In the genomic region with DNA sequence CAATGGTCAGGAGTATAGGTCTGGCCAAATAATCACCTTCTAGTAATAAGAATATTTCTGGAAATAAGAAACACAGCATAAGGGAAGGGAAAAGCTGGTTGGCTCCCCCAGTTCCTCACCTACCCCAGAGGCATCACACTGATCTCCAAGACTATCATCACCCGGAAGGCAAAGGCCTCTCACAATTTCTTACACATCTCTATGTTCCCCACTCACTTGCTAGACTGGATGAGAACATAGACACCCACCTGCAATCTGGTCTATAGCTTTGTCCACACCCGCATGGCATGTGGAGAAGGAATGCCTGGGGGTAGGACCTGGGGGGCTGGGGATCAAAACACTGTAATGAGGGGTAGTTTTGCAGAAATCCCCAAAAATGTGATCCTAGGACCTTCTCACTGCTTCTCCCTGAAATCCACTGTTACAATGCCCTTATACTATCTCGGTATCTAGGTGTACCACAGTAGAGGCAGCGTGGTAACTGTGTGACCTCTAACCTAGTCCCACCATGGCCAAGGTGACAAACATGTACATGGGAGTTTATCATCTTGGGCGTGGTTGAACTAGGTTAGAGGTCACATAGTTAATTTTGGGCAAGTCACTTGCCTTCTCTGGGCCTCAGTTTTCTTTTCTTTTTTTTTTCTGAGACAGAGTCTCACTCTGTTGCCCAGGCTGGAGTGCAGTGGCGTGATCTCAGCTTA, we compare ENCODE assay signal across 9 cellular contexts. TPM values are rescaled to one million over a fixed set of nuclear protein-coding genes. Genes with fewer than 3 reads are reported as not detected.
DNase-seq lines count a peak whose midpoint lies in the region; ATAC-seq, FAIRE-seq and TF ChIP-seq lines count a peak whose summit lies in the region.
"Had no signal": no experiment of that assay in that cellular context is flagged by ENCODE, and none has a peak within 500 bp of the region (broad histone marks: within the 10 kb centered on the region; RNA-seq: fewer than 3 reads in every experiment).

No MANE protein-coding gene starts in this region.

- H3K4me1 ChIP-seq in PC-3 (ENCODE audit: insufficient read depth, low read length): peaks cover 15% of the 10 kb centered on the region; the same call in 1 of the 2 replicates

- H3K27ac ChIP-seq in PC-3 (ENCODE audit: low read length): no peak overlapping the region

- H3K4me3 ChIP-seq in PC-3 (ENCODE audit: low read length): no peak overlapping the region

- no peaks in the 10 kb centered on the region for H3K9me3 ChIP-seq in PC-3 (ENCODE audit: low read length)

- H3K79me2 ChIP-seq in PC-3 (ENCODE audit: low read length): no peaks in the 10 kb centered on the region

- peak overlapping the region; percentile 79 for H3K27ac Mint-ChIP-seq in activated T-cell treated with anti-CD3 and anti-CD28 coated beads, Interleukin-2, amount 50 U/mL, for 24 hours
- peak overlapping the region; percentile 26 for H3K27ac Mint-ChIP-seq in endothelial cell (ENCODE audit: unreplicated experiment)
- peak overlapping the region; percentile 54 for H3K27ac Mint-ChIP-seq in stimulated activated naive CD8-positive, alpha-beta T cell treated with anti-CD3 and anti-CD28 coated beads, Interleukin-15, amount 100 ng/mL, for 72 hours

- H4K20me1 ChIP-seq in PC-3 (ENCODE audit: low read length): no peaks in the 10 kb centered on the region

- peak overlapping the region; percentile 55 for H3K4me2 ChIP-seq in PC-3 (ENCODE audit: low read length)

- H2AFZ ChIP-seq in PC-3 (ENCODE audit: low read length): peak overlapping the region; percentile 50

- H3K9me3 Mint-ChIP-seq in activated T-cell treated with anti-CD3 and anti-CD28 coated beads, Interleukin-2, amount 50 U/mL, for 24 hours: no peaks in the 10 kb centered on the region
- H3K9me3 Mint-ChIP-seq in endothelial cell (ENCODE audit: unreplicated experiment): no peaks in the 10 kb centered on the region
- H3K9me3 Mint-ChIP-seq in stimulated activated naive CD8-positive, alpha-beta T cell treated with anti-CD3 and anti-CD28 coated beads, Interleukin-15, amount 100 ng/mL, for 72 hours: peaks cover 0 to 5% of the 10 kb centered on the region in 2 donors
- H3K9me3 Mint-ChIP-seq: activated T-cell treated with anti-CD3 and anti-CD28 coated beads, Interleukin-2, amount 50 U/mL, for 4 hours had no signal

- H3K27me3 Mint-ChIP-seq in activated T-cell treated with anti-CD3 and anti-CD28 coated beads, Interleukin-2, amount 50 U/mL, for 24 hours: no peaks in the 10 kb centered on the region
- peaks cover 1% of the 10 kb centered on the region for H3K27me3 Mint-ChIP-seq in endothelial cell (ENCODE audit: unreplicated experiment)
- no peaks in the 10 kb centered on the region for H3K27me3 Mint-ChIP-seq in stimulated activated naive CD8-positive, alpha-beta T cell treated with anti-CD3 and anti-CD28 coated beads, Interleukin-15, amount 100 ng/mL, for 72 hours

- no peak overlapping the region for H3K9ac ChIP-seq in PC-3 (ENCODE audit: low read length)

- no peak for FAIRE-seq in urothelium cell line (lab: Jason Lieb, UNC)

- CTCF ChIA-PET in PC-3 (lab: Charles Lee): interaction anchor here (0.5 to 1.1 kb wide), 11 partner anchors 22 to 360 kb away, joined by 3 to 22 read pairs (median 4); no protein-coding TSS in a partner anchor
- CTCF ChIA-PET in HEK293T (lab: Yijun Ruan, JAX): interaction anchor here (0.5 to 1.8 kb wide), 10 partner anchors 12 to 99 kb away, joined by 3 to 7 read pairs (median 4); no protein-coding TSS in a partner anchor

- BruUV-seq in PC-3 (replicated peaks; lab: Mats Ljungman, UMichigan): no TSS peak

- H3F3A ChIP-seq in PC-3 (ENCODE audit: low read length, unreplicated experiment): no peaks in the 10 kb centered on the region

- H3K36me3 Mint-ChIP-seq in activated T-cell treated with anti-CD3 and anti-CD28 coated beads, Interleukin-2, amount 50 U/mL, for 24 hours (ENCODE audit: low read depth): no peaks in the 10 kb centered on the region
- H3K36me3 Mint-ChIP-seq in endothelial cell (ENCODE audit: low read depth, unreplicated experiment): no peaks in the 10 kb centered on the region

- no peak for TF ChIP-seq CTCF in PC-3 (conservative IDR thresholded peaks at IDR 0.05; ENCODE audit: low read depth, low read length)
- no peak for TF ChIP-seq CTCF in endothelial cell (IDR thresholded peaks at IDR 0.05; ENCODE audit: unreplicated experiment)

- intact Hi-C loops in PC-3 (cut with micrococcal nuclease): loop anchor here (1.0 to 5.0 kb wide), 3 partner anchors 73 to 359 kb away; no protein-coding TSS in a partner anchor

- peaks cover 28% of the 10 kb centered on the region for H3K4me1 Mint-ChIP-seq in activated T-cell treated with anti-CD3 and anti-CD28 coated beads, Interleukin-2, amount 50 U/mL, for 24 hours (ENCODE audit: low read depth)
- H3K4me1 Mint-ChIP-seq in endothelial cell (ENCODE audit: unreplicated experiment): peaks cover 31% of the 10 kb centered on the region
- peaks cover 31% of the 10 kb centered on the region for H3K4me1 Mint-ChIP-seq in stimulated activated naive CD8-positive, alpha-beta T cell treated with anti-CD3 and anti-CD28 coated beads, Interleukin-15, amount 100 ng/mL, for 72 hours

- DNase-seq in activated T-cell treated with anti-CD3 and anti-CD28 coated beads, Interleukin-2, amount 50 U/mL, for 24 hours: no peak
- no peak for DNase-seq in activated T-cell treated with anti-CD3 and anti-CD28 coated beads, Interleukin-2, amount 50 U/mL, for 1 hour
- DNase-seq in PC-3 (peak; percentile 6), endothelial cell (ENCODE audit: low spot score) (no peak), NCI-H345 (lab: John Stamatoyannopoulos, UW) (no peak), HEK293T (ENCODE audit: extremely low spot score) (no peak), urothelium cell line (ENCODE audit: low spot score) (no peak)
- no peak for DNase-seq in stimulated activated naive CD8-positive, alpha-beta T cell treated with anti-CD3 and anti-CD28 coated beads, Interleukin-15, amount 100 ng/mL, for 72 hours

- peak; percentile 24 for ATAC-seq in PC-3
- peak; percentile 49 for ATAC-seq in stimulated activated naive CD8-positive, alpha-beta T cell treated with anti-CD3 and anti-CD28 coated beads, Interleukin-15, amount 100 ng/mL, for 72 hours

- H3K36me3 ChIP-seq in PC-3 (ENCODE audit: low read depth, low read length): no peaks in the 10 kb centered on the region

- no peaks in the 10 kb centered on the region for H3K27me3 ChIP-seq in PC-3 (ENCODE audit: low read length)

- H3K9me2 ChIP-seq in PC-3 (replicated peaks; ENCODE audit: low read length): no peaks in the 10 kb centered on the region

- POLR2A ChIA-PET in PC-3 (lab: Charles Lee; ENCODE audit: unreplicated experiment) (interaction anchor here (0.6 kb wide), 1 partner anchor 360 kb away, joined by 3 read pairs; no protein-coding TSS in a partner anchor), HEK293T (lab: Yijun Ruan, JAX) (interaction anchor here (1.6 kb wide), 1 partner anchor 22 kb away, joined by 8 read pairs; no protein-coding TSS in a partner anchor)

- H3K4me3 Mint-ChIP-seq in activated T-cell treated with anti-CD3 and anti-CD28 coated beads, Interleukin-2, amount 50 U/mL, for 24 hours: peak overlapping the region; percentile 39
- no peak overlapping the region for H3K4me3 Mint-ChIP-seq in endothelial cell (ENCODE audit: unreplicated experiment)
- peak overlapping the region; percentile 55 to 66 for H3K4me3 Mint-ChIP-seq in stimulated activated naive CD8-positive, alpha-beta T cell treated with anti-CD3 and anti-CD28 coated beads, Interleukin-15, amount 100 ng/mL, for 72 hours
- H3K4me3 Mint-ChIP-seq: activated T-cell treated with anti-CD3 and anti-CD28 coated beads, Interleukin-2, amount 50 U/mL, for 4 hours had no signal

TF ChIP-seq in HEK293T, 16 proteins besides CTCF, POLR2A, EP300 and RAD21:
- TF ChIP-seq, protein P1, sequence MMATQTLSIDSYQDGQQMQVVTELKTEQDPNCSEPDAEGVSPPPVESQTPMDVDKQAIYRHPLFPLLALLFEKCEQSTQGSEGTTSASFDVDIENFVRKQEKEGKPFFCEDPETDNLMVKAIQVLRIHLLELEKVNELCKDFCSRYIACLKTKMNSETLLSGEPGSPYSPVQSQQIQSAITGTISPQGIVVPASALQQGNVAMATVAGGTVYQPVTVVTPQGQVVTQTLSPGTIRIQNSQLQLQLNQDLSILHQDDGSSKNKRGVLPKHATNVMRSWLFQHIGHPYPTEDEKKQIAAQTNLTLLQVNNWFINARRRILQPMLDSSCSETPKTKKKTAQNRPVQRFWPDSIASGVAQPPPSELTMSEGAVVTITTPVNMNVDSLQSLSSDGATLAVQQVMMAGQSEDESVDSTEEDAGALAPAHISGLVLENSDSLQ (IDR thresholded peaks at IDR 0.05): no peak
- no peak for TF ChIP-seq FOXM1 (IDR thresholded peaks at IDR 0.05; ENCODE audit: borderline replicate concordance)
- no peak for TF ChIP-seq NFRKB (IDR thresholded peaks at IDR 0.05)

RNA-seq across cellular contexts. Expression of a gene that starts 29.5 kb away (rescaled TPM):
- total RNA-seq in PC-3 (2014; rRNA removed): 0.07 and 0.29 TPM in 2 replicates
- 18.6 TPM for total RNA-seq in endothelial cell (ENCODE audit: unreplicated experiment)

RNA-seq across cellular contexts. Expression of a gene that starts 41.5 kb away (rescaled TPM):
- total RNA-seq in PC-3 (2014; rRNA removed) (20.8 and 22.3 TPM in 2 replicates), endothelial cell (ENCODE audit: unreplicated experiment) (17.0 TPM)

RNA-seq across cellular contexts. Expression of a gene that starts 41.6 kb away (rescaled TPM):
- total RNA-seq in PC-3 (2014; rRNA removed): 11.7 and 17.4 TPM in 2 replicates
- 22.2 TPM for total RNA-seq in endothelial cell (ENCODE audit: unreplicated experiment)

Comparison
In these comparisons a context has a peak if more than half of its experiments do, and no peak if none do; other contexts are left out.
1. H3K27ac Mint-ChIP-seq: peak in every context shown above with its lines; median percentile 79 in activated T-cell treated with anti-CD3 and anti-CD28 coated beads, Interleukin-2, amount 50 U/mL, for 24 hours; 54 in stimulated activated naive CD8-positive, alpha-beta T cell treated with anti-CD3 and anti-CD28 coated beads, Interleukin-15, amount 100 ng/mL, for 72 hours; 26 in endothelial cell.
2. RNA of a gene that starts 29.5 kb away (total RNA-seq): 18.6 TPM in endothelial cell (single experiment); 0.07 to 0.29 TPM in PC-3; every median in the first group is over 10 times any median in the second.